8 cellular contexts compared by ENCODE assay signal in the genomic region with DNA sequence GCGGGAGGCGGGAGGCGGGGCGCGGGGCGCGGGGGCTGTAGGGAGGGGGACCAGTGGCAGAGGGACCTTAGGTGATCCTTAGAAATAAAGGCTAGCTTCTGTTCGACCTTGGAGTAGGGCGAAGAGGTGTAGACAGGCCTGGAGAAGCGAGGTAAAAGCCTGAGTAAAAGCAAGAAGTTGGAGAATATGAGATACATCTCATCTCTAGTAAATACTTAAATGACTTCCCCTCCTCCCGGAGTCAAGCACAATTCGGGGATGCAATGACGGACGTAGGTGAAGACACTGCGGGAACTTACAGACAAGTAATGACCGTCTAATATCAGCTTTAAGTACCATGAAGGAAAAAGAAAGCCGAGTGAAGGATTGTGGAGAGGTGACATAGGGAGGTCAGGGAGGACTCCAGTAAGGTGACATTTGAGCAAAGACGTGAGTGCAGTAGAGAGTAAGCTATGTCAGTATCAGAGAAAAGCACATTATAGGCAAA. TPM values are rescaled to one million over a fixed set of nuclear protein-coding genes. Genes with fewer than 3 reads are reported as not detected.
DNase-seq lines count a peak whose midpoint lies in the region; ATAC-seq, FAIRE-seq and TF ChIP-seq lines count a peak whose summit lies in the region.

No MANE protein-coding gene starts in this region.

- intact Hi-C loops in ascending aorta (cut with DNase I) = loop anchor here (5.0 to 10.0 kb wide), 2 partner anchors 1148 to 1600 kb away; a partner anchor contains a TSS

- no peak overlapping the region for H3K23ac ChIP-seq in mesenchymal stem cell (ENCODE audit: low read length in 2 of 2)

- TF ChIP-seq CTCF in ascending aorta (IDR thresholded peaks at IDR 0.05) (no peak), D721Med (IDR thresholded peaks at IDR 0.05; ENCODE audit: insufficient read depth, missing control alignments) (no peak)

- peak; percentile 67 for DNase-seq in DMS153 treated with DMSO at 0.1 percent for 48 hours (lab: John Stamatoyannopoulos, UW; ENCODE audit: unreplicated experiment)
- DNase-seq in HuH-7 (ENCODE audit: low spot score) = peak; percentile 58
- no peak for DNase-seq in ascending aorta (ENCODE audit: low spot score in 2 of 2)
- no peak for DNase-seq in mesenchymal stem cell
- DNase-seq in mesenteric fat pad (ENCODE audit: low spot score) = no peak
- DNase-seq in SW480 (ENCODE audit: low spot score) = no peak
- no peak for DNase-seq in D721Med (ENCODE audit: insufficient read length, low spot score)

- no peaks in the 10 kb centered on the region for H3K27me3 ChIP-seq in ascending aorta
- no peaks in the 10 kb centered on the region for H3K27me3 ChIP-seq in mesenchymal stem cell (ENCODE audit: control insufficient read depth in 1 of 2, insufficient read depth in 1 of 2, low read length in 2 of 2)

- no peak overlapping the region for H2BK5ac ChIP-seq in mesenchymal stem cell (ENCODE audit: low read depth, low read length, poor library complexity, severe bottlenecking)

- H3K9me3 ChIP-seq in ascending aorta (no peaks in the 10 kb centered on the region), mesenchymal stem cell (ENCODE audit: control insufficient read depth, low read length) (no peaks in the 10 kb centered on the region)

- no peak overlapping the region for H2BK12ac ChIP-seq in mesenchymal stem cell (ENCODE audit: low read length in 2 of 2)

- H2AFZ ChIP-seq in mesenchymal stem cell (ENCODE audit: low read depth, low read length) = peak overlapping the region; percentile 76

- peak overlapping the region; percentile 88 to 95 for H3K27ac ChIP-seq in ascending aorta
- H3K27ac ChIP-seq in mesenchymal stem cell (ENCODE audit: low read length, poor library complexity, severe bottlenecking) = no peak overlapping the region

- no peak overlapping the region for H2BK15ac ChIP-seq in mesenchymal stem cell (ENCODE audit: low read depth, poor library complexity, severe bottlenecking)

- peak overlapping the region; percentile 76 for H3K4me2 ChIP-seq in mesenchymal stem cell (ENCODE audit: low read length, poor library complexity, severe bottlenecking)

- peaks cover 5 to 19% of the 10 kb centered on the region in 2 donors for H3K4me1 ChIP-seq in ascending aorta
- peaks cover 1% of the 10 kb centered on the region for H3K4me1 ChIP-seq in mesenchymal stem cell (ENCODE audit: control insufficient read depth, insufficient read depth, low read depth, low read length)

- H4K91ac ChIP-seq in mesenchymal stem cell (ENCODE audit: low read length) = no peak overlapping the region

- H3K18ac ChIP-seq in mesenchymal stem cell (ENCODE audit: low read depth in 1 of 2, low read length in 2 of 2) = no peak overlapping the region

- H3K4ac ChIP-seq in mesenchymal stem cell (ENCODE audit: low read depth in 1 of 2, low read length in 2 of 2) = peak overlapping the region in 1 of 2 experiments; percentile 28

- no peak overlapping the region for H4K8ac ChIP-seq in mesenchymal stem cell (ENCODE audit: low read length)

- H3K14ac ChIP-seq in mesenchymal stem cell (ENCODE audit: low read length in 2 of 2) = no peak overlapping the region

- FAIRE-seq in D721Med (lab: Jason Lieb, UNC) = no peak

- no peak overlapping the region for H2AK5ac ChIP-seq in mesenchymal stem cell (ENCODE audit: low read length, severe bottlenecking)

- H3K79me1 ChIP-seq in mesenchymal stem cell (replicated peaks; ENCODE audit: low read length, poor library complexity, severe bottlenecking) = peaks cover 6% of the 10 kb centered on the region

- no peak overlapping the region for H2BK120ac ChIP-seq in mesenchymal stem cell (ENCODE audit: low read depth, low read length)

- no peaks in the 10 kb centered on the region for H3K36me3 ChIP-seq in ascending aorta
- H3K36me3 ChIP-seq in mesenchymal stem cell (ENCODE audit: control insufficient read depth in 1 of 2, insufficient read depth in 2 of 2, low read depth in 1 of 2, low read length in 2 of 2) = no peaks in the 10 kb centered on the region

- peak overlapping the region; percentile 59 to 98 for H3K4me3 ChIP-seq in ascending aorta
- peak overlapping the region; percentile 82 to 89 for H3K4me3 ChIP-seq in mesenchymal stem cell (ENCODE audit: insufficient read depth in 1 of 2, low read depth in 1 of 2, low read length in 2 of 2)

- peak overlapping the region; percentile 98 for H3K9ac ChIP-seq in mesenchymal stem cell (ENCODE audit: low read length)

- ATAC-seq in GM19463 (IDR thresholded peaks at IDR 0.05; ENCODE audit: unreplicated experiment) = peak; percentile 2

- WGBS in mesenchymal stem cell = under 1% methylated on average over 12 of the region's 18 CpGs

RNA-seq across cellular contexts. Expression of a gene that starts 0.5 kb away (rescaled TPM):
- total RNA-seq in ascending aorta = 2.4 TPM
- 8.4 TPM for polyA plus RNA-seq in mesenchymal stem cell (2013, experiment 1 of 2)
- polyA plus RNA-seq in mesenchymal stem cell (2013, experiment 2 of 2) = 9.0 TPM
- total RNA-seq in mesenteric fat pad = 7.8 TPM

Comparison
In these comparisons a context has a peak if more than half of its experiments do, and no peak if none do; other contexts are left out.
1. DNase-seq: peak in DMS153 treated with DMSO at 0.1 percent for 48 hours (single experiment) and HuH-7 (single experiment); none in ascending aorta (0 of 2), mesenchymal stem cell (single experiment), mesenteric fat pad (single experiment), SW480 (single experiment) and D721Med (single experiment).